ENCODE assay signal across 9 cellular contexts in genomic region chr10:112565434-112566053, GRCh38.
A peak's percentile ranks its signal among the peaks of the same experiment; 100 is the strongest.
DNase-seq lines count a peak whose midpoint lies in the region; ATAC-seq and TF ChIP-seq lines count a peak whose summit lies in the region.
"Had no signal": no experiment of that assay in that cellular context is flagged by ENCODE, and none has a peak within 500 bp of the region (broad histone marks: within the 10 kb centered on the region; RNA-seq: fewer than 3 reads in every experiment).

No MANE protein-coding gene starts in this region.

- DNase-seq in activated CD4-positive, alpha-beta T cell treated with anti-CD3 and anti-CD28 coated beads for 36 hours, result peak; percentile 22
- DNase-seq in activated CD4-positive, alpha-beta T cell treated with anti-CD3 and anti-CD28 coated beads, Interleukin-2, amount 50 U/mL, for 4 hours, result no peak
- DNase-seq in Kasumi-1 (lab: John Stamatoyannopoulos, UW), result peak; percentile 90 to 96
- peak; percentile 88 for DNase-seq in OCI-M1 (lab: John Stamatoyannopoulos, UW)
- peak; percentile 62 to 76 for DNase-seq in dermis microvascular lymphatic vessel endothelial cell (ENCODE audit: low read depth in 2 of 2)
- DNase-seq in lung (ENCODE audit: low spot score), result peak; percentile 32

- no peaks in the 10 kb centered on the region for H3K9me3 ChIP-seq in lung (ENCODE audit: control insufficient read depth in 2 of 2, insufficient read depth in 1 of 2, low read length in 1 of 2)

- no peaks in the 10 kb centered on the region for H3K9me3 Mint-ChIP-seq in activated CD4-positive, alpha-beta T cell treated with anti-CD3 and anti-CD28 coated beads for 36 hours (ENCODE audit: low read depth)
- H3K9me3 Mint-ChIP-seq: CD4-positive, alpha-beta memory T cell had no signal

- H3K4me1 Mint-ChIP-seq in activated CD4-positive, alpha-beta T cell treated with anti-CD3 and anti-CD28 coated beads for 36 hours, result no peaks in the 10 kb centered on the region

- intact Hi-C loops in activated CD4-positive, alpha-beta T cell treated with anti-CD3 and anti-CD28 coated beads for 36 hours (cut with DNase I, micrococcal nuclease), result loop anchor here in 1 of 2 experiments (2.0 to 5.0 kb wide), 4 partner anchors 542 to 997 kb away; no protein-coding TSS in a partner anchor

- no peak overlapping the region for H3K4me3 ChIP-seq in lung

- H3K27ac ChIP-seq in lung (ENCODE audit: low read depth in 1 of 2, low read length in 1 of 2), result no peak overlapping the region

- H3K27me3 ChIP-seq in lung (ENCODE audit: control insufficient read depth, insufficient read depth), result no peaks in the 10 kb centered on the region

- no peaks in the 10 kb centered on the region for H3K27me3 Mint-ChIP-seq in activated CD4-positive, alpha-beta T cell treated with anti-CD3 and anti-CD28 coated beads for 36 hours
- H3K27me3 Mint-ChIP-seq: CD4-positive, alpha-beta memory T cell had no signal

- no peaks in the 10 kb centered on the region for H3K4me1 ChIP-seq in lung (ENCODE audit: control insufficient read depth in 2 of 2, insufficient read depth in 2 of 2, low read length in 2 of 2)

- H3K27ac Mint-ChIP-seq in activated CD4-positive, alpha-beta T cell treated with anti-CD3 and anti-CD28 coated beads for 36 hours, result no peak overlapping the region
- H3K27ac Mint-ChIP-seq: CD4-positive, alpha-beta memory T cell had no signal

- POLR2A ChIA-PET in activated CD4-positive, alpha-beta T cell treated with anti-CD3 and anti-CD28 coated beads for 36 hours (lab: Charles Lee), result no interaction called here

- no peaks in the 10 kb centered on the region for H3K36me3 ChIP-seq in lung (ENCODE audit: control insufficient read depth in 2 of 2, insufficient read depth in 2 of 2, low read length in 2 of 2)

- WGBS in lung, 2 donors, result 52 to 55% methylated on average over 4 of the region's 4 CpGs

- CTCF ChIA-PET in activated CD4-positive, alpha-beta T cell treated with anti-CD3 and anti-CD28 coated beads for 36 hours (lab: Charles Lee), result interaction anchor here (0.6 to 1.5 kb wide), 6 partner anchors 8 to 89 kb away, joined by 3 to 5 read pairs (median 3); no protein-coding TSS in a partner anchor

- H3K36me3 Mint-ChIP-seq in activated CD4-positive, alpha-beta T cell treated with anti-CD3 and anti-CD28 coated beads for 36 hours (ENCODE audit: low read depth), result peaks cover 4% of the 10 kb centered on the region

- ATAC-seq in activated CD4-positive, alpha-beta T cell treated with anti-CD3 and anti-CD28 coated beads for 36 hours, result peak; percentile 49
- ATAC-seq in lung (ENCODE audit: insufficient read depth, low FRiP score), result no peak
- ATAC-seq in GM18498 (IDR thresholded peaks at IDR 0.05; ENCODE audit: unreplicated experiment), result no peak
- no peak for ATAC-seq in GM18858 (IDR thresholded peaks at IDR 0.05; ENCODE audit: unreplicated experiment)

- TF ChIP-seq CTCF in lung (IDR thresholded peaks at IDR 0.05; ENCODE audit: control extremely low read depth, extremely low read depth), result peak; percentile 31

- H3K4me3 Mint-ChIP-seq in activated CD4-positive, alpha-beta T cell treated with anti-CD3 and anti-CD28 coated beads for 36 hours, result no peak overlapping the region
- H3K4me3 Mint-ChIP-seq: CD4-positive, alpha-beta memory T cell had no signal

Comparison
In these comparisons a context has a peak if more than half of its experiments do, and no peak if none do; other contexts are left out.
1. DNase-seq: peak in activated CD4-positive, alpha-beta T cell treated with anti-CD3 and anti-CD28 coated beads for 36 hours (single experiment), Kasumi-1 (2 of 2), OCI-M1 (single experiment), dermis microvascular lymphatic vessel endothelial cell (2 of 2) and lung (single experiment); none in activated CD4-positive, alpha-beta T cell treated with anti-CD3 and anti-CD28 coated beads, Interleukin-2, amount 50 U/mL, for 4 hours (0 of 2).